In the genomic region with DNA sequence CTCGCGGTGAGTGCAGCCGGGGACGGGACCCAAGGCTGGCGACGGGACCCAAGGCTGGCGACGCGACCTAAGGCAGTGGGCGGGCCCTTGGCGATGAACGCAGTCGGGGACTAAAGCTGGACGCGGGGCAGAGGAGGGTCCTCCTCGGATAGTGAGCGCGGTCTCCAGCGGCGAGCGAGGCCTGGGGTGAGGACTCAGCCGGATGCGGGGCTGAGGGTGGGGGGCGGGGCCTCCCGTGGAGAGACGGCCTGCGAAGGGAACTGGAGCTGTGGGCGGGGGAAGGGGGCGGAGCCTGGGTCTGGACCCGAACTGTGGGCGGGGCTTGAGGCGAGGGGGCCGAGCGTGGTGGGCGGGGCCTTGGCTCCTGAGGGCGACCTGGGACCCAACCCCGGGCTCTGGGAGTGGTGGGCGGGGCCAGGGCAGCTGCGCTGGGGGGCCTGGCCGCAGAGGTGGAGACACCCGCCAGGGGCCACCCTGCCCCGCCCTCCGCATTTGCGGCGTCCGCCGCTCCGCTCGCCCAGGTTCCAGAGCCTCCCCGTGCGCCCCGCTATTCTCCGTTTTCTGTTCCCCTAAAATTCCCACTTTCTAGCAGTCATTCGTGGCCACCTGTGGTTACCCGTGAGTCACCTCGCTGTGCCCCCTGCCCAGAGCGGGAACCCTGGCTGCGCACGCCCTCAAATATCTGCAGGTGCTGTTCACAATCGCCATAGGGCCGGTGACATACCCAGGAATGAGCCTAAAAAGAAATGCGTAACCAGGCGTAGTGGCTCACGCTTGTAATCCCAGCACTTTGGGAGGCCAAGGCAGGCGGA, we compare ENCODE assay signal across 8 cellular contexts. TPM values are rescaled to one million over a fixed set of nuclear protein-coding genes. Genes with fewer than 3 reads are reported as not detected.
DNase-seq lines count a peak whose midpoint lies in the region; TF ChIP-seq lines count a peak whose summit lies in the region.

No MANE protein-coding gene starts in this region.

- H3K4me3 ChIP-seq in HFF-Myc (replicated peaks; ENCODE audit: low read depth, low read length) = peak overlapping the region; percentile 85

- no peak for TF ChIP-seq CTCF in HFF-Myc (IDR thresholded peaks at IDR 0.05; ENCODE audit: low read depth, low read length, missing control alignments)

- DNase-seq in GM04503 (ENCODE audit: low read depth) (peak; percentile 55), HFF-Myc (ENCODE audit: extremely low read depth, low read depth) (peak; percentile 73), NAMALWA (ENCODE audit: low spot score) (peak; percentile 95), SK-N-DZ (ENCODE audit: low spot score) (peak; percentile 86), germinal center (ENCODE audit: low spot score) (peak; percentile 99), non-pigmented ciliary epithelial cell (ENCODE audit: low read depth) (peak; percentile 52), substantia nigra (lab: John Stamatoyannopoulos, UW) (peak; percentile 80 to 99 (median 95))
- peak; percentile 99 for DNase-seq in activated naive CD4-positive, alpha-beta T cell treated with anti-CD3 and anti-CD28 coated beads, Interleukin-2, amount 50 U/mL, for 16 hours

- H3K27ac ChIP-seq in substantia nigra (ENCODE audit: low read depth, low read length, poor library complexity, severe bottlenecking) = peak overlapping the region; percentile 96

RNA-seq across cellular contexts. Expression of gene BRF1, which starts 0.5 kb away (rescaled TPM):
- 19.0 and 21.0 TPM in 2 replicates for polyA plus RNA-seq in SK-N-DZ (2014; cell fraction: cytosol; rRNA removed)
- polyA plus RNA-seq in SK-N-DZ (2014; cell fraction: nucleus; rRNA removed) = 39.7 and 48.3 TPM in 2 replicates

RNA-seq across cellular contexts. Expression of gene PACS2, which starts 13.2 kb away (rescaled TPM):
- polyA plus RNA-seq in SK-N-DZ (2014; cell fraction: cytosol; rRNA removed) = 21.0 and 31.3 TPM in 2 replicates
- polyA plus RNA-seq in SK-N-DZ (2014; cell fraction: nucleus; rRNA removed) = 175 and 199 TPM in 2 replicates

RNA-seq across cellular contexts. Expression of gene BTBD6, which starts 53.0 kb away (rescaled TPM):
- 16.6 and 23.0 TPM in 2 replicates for polyA plus RNA-seq in SK-N-DZ (2014; cell fraction: cytosol; rRNA removed)
- 31.2 and 39.8 TPM in 2 replicates for polyA plus RNA-seq in SK-N-DZ (2014; cell fraction: nucleus; rRNA removed)

Comparison
In these comparisons a context has a peak if more than half of its experiments do, and no peak if none do; other contexts are left out.
1. Peak in every context shown above with its lines: DNase-seq, H3K4me3 ChIP-seq and H3K27ac ChIP-seq.